ENCODE assay signal across 24 cellular contexts in genomic region chr11:76245720-76246119, GRCh38. TPM values are rescaled to one million over a fixed set of nuclear protein-coding genes. Genes with fewer than 3 reads are reported as not detected.
"Had no signal": no experiment of that assay in that cellular context is flagged by ENCODE, and none has a peak within 500 bp of the region (broad histone marks: within the 10 kb centered on the region; RNA-seq: fewer than 3 reads in every experiment).

No MANE protein-coding gene starts in this region.

- H3K4me1 ChIP-seq: SJSA1 had no signal

- H3K4me3 Mint-ChIP-seq: IgD-negative memory B cell had no signal

- H3K9ac ChIP-seq: KMS-11 had no signal

- H3K36me3 ChIP-seq: SJSA1 had no signal

- H3K4me2 ChIP-seq: KMS-11 had no signal

- H3K4me3 ChIP-seq: K562, SJSA1, SK-N-MC had no signal

- DNase-seq: Kasumi-1, MM.1S, NCI-H1092 treated with DMSO at 0.1 percent for 48 hours, NCI-H1436, NCI-H187, NCI-H2029, NCI-H2081 treated with DMSO at 0.1 percent for 48 hours, NCI-H2171, NCI-H226, NCI-H446, NCI-H510A, NCI-H524 treated with DMSO at 0.1 percent for 48 hours, NCI-H69, NCI-H774, RPMI8226, SIG-M5 had no signal

- FAIRE-seq: HTR-8/SVneo, K562, RCC 7860 had no signal

- H3K36me3 Mint-ChIP-seq: IgD-negative memory B cell had no signal

- H3K27me3 ChIP-seq: SJSA1 had no signal

- H3K27ac ChIP-seq: HL-60, KMS-11, SJSA1, SK-N-MC had no signal

- H3K4me1 Mint-ChIP-seq: IgD-negative memory B cell had no signal

- H3K9me3 ChIP-seq: SJSA1 had no signal

RNA-seq across cellular contexts. Expression of gene WNT11, which starts 39.4 kb away (rescaled TPM):
- total RNA-seq: SJSA1 had no signal
- polyA plus RNA-seq: IgD-negative memory B cell had no signal
